ENCODE assay signal across 9 cellular contexts in the genomic region with DNA sequence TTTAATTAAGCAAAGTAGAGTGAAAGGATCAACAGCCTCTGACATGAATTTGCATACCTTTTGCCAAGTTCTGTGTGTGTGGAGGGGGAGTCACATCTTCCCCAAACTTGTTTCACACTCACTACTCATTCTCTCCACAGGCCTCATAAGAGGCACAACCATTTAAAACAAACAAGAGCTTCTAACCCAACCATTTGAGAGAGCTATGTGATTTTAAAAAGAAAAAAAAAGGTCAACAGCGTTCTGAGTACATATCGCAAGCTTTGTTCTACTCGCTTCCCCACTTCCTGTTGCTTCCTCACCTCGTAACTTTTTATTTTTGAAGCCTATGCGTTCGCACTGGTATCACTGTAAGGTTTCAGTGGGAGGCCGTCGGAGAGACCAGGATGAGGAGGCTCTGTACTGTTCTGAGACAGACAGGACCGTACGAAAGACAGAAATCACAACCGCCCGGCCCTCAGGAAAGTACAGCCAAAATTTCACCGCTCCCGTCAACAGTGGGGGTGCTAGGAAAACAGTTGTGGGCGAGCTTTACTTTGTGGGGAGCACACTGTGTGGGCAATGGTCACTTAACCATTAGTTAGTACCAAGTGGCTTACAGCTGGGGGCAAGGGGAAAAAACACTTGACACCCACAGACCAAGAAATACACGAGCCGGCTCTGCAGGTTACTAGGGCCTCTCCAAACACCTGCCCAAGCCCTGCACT.
DNase-seq lines count a peak whose midpoint lies in the region; ATAC-seq and TF ChIP-seq lines count a peak whose summit lies in the region.
"Had no signal": no experiment of that assay in that cellular context is flagged by ENCODE, and none has a peak within 500 bp of the region (broad histone marks: within the 10 kb centered on the region; RNA-seq: fewer than 3 reads in every experiment).

No MANE protein-coding gene starts in this region.

- H3K27me3 ChIP-seq in CD8-positive, alpha-beta T cell (ENCODE audit: insufficient read depth, low read length), result no peaks in the 10 kb centered on the region
- H3K27me3 ChIP-seq: BLaER1 had no signal

- peak overlapping the region; percentile 74 for H3K27ac ChIP-seq in CD8-positive, alpha-beta T cell (ENCODE audit: low read depth, low read length)
- H3K27ac ChIP-seq: BLaER1 had no signal

- peaks cover 97% of the 10 kb centered on the region for H3K4me1 Mint-ChIP-seq in CD8-positive, alpha-beta T cell (ENCODE audit: low read depth)

- no peaks in the 10 kb centered on the region for H3K9me3 Mint-ChIP-seq in CD8-positive, alpha-beta T cell

- intact Hi-C loops in CD8-positive, alpha-beta T cell (cut with DNase I, micrococcal nuclease), result loop anchor here (1.0 to 5.0 kb wide), 6 partner anchors 12 to 113 kb away; a partner anchor contains a TSS
- intact Hi-C loops in sciatic nerve (cut with DNase I), result no loop called here

- CTCF ChIA-PET in CD8-positive, alpha-beta T cell (lab: Charles Lee), result interaction anchor here (0.6 to 7.1 kb wide), 24 partner anchors 9 to 173 kb away, joined by 3 to 30 read pairs (median 4); a partner anchor contains a TSS

- peak overlapping the region; percentile 31 for H3K4me3 ChIP-seq in CD8-positive, alpha-beta T cell (ENCODE audit: low read depth, low read length)
- H3K4me3 ChIP-seq: BLaER1 had no signal

- peak; percentile 22 to 80 (median 59) for DNase-seq in CD8-positive, alpha-beta T cell
- DNase-seq in activated T-cell treated with anti-CD3 and anti-CD28 coated beads, Interleukin-2, amount 50 U/mL, for 1 hour, result peak; percentile 61
- DNase-seq in sciatic nerve (ENCODE audit: low spot score), result no peak

- ATAC-seq in CD8-positive, alpha-beta T cell, result peak; percentile 77
- ATAC-seq in HG03565 (IDR thresholded peaks at IDR 0.05; ENCODE audit: unreplicated experiment), result peak; percentile 48
- peak; percentile 26 for ATAC-seq in sciatic nerve
- ATAC-seq in GM21423 (IDR thresholded peaks at IDR 0.05; ENCODE audit: unreplicated experiment), result no peak
- no peak for ATAC-seq in GM19324 (IDR thresholded peaks at IDR 0.05; ENCODE audit: low FRiP score, unreplicated experiment)
- no peak for ATAC-seq in GM18498 (IDR thresholded peaks at IDR 0.05; ENCODE audit: unreplicated experiment)
- ATAC-seq in HG02588 (IDR thresholded peaks at IDR 0.05; ENCODE audit: unreplicated experiment), result no peak

- POLR2A ChIA-PET in CD8-positive, alpha-beta T cell (lab: Charles Lee), result interaction anchor here (0.6 to 7.9 kb wide), 27 partner anchors 9 to 342 kb away, joined by 3 to 115 read pairs (median 5); a partner anchor contains a TSS

- TF ChIP-seq CTCF in CD8-positive, alpha-beta T cell (IDR thresholded peaks at IDR 0.05), result no peak

- H3K4me3 Mint-ChIP-seq in CD8-positive, alpha-beta T cell, result peak overlapping the region; percentile 80

- H3K4me1 ChIP-seq in CD8-positive, alpha-beta T cell (ENCODE audit: insufficient read depth, low read length), result peaks cover 99% of the 10 kb centered on the region

- peak overlapping the region; percentile 100 for H3K27ac Mint-ChIP-seq in CD8-positive, alpha-beta T cell

- no peaks in the 10 kb centered on the region for H3K9me3 ChIP-seq in CD8-positive, alpha-beta T cell (ENCODE audit: low read length)
- H3K9me3 ChIP-seq: BLaER1 had no signal

- H3K36me3 Mint-ChIP-seq in CD8-positive, alpha-beta T cell, result no peaks in the 10 kb centered on the region

- H3K36me3 ChIP-seq in CD8-positive, alpha-beta T cell (ENCODE audit: insufficient read depth, low read length), result no peaks in the 10 kb centered on the region

- no peaks in the 10 kb centered on the region for H3K27me3 Mint-ChIP-seq in CD8-positive, alpha-beta T cell (ENCODE audit: low read depth)

Comparison
In these comparisons a context has a peak if more than half of its experiments do, and no peak if none do; other contexts are left out.
1. ATAC-seq: peak in CD8-positive, alpha-beta T cell (single experiment), HG03565 (single experiment) and sciatic nerve (single experiment); none in GM21423 (single experiment), GM19324 (single experiment), GM18498 (single experiment) and HG02588 (single experiment).